In genomic region chr11:22703561-22703960, GRCh38 we compare ENCODE assay signal across 11 cellular contexts. TPM values are rescaled to one million over a fixed set of nuclear protein-coding genes. Genes with fewer than 3 reads are reported as not detected.
DNase-seq lines count a peak whose midpoint lies in the region; ATAC-seq and TF ChIP-seq lines count a peak whose summit lies in the region.
"Had no signal": no experiment of that assay in that cellular context is flagged by ENCODE, and none has a peak within 500 bp of the region (broad histone marks: within the 10 kb centered on the region; RNA-seq: fewer than 3 reads in every experiment).

No MANE protein-coding gene starts in this region.

- WGBS in mesendoderm (ENCODE audit: extremely low coverage, insufficient coverage, low lambda C conversion rate), result no CpG with 5 or more reads among the region's 2 CpGs

- H3K4me3 ChIP-seq in mesendoderm (ENCODE audit: low read length), result no peak overlapping the region
- H3K4me3 ChIP-seq: spleen had no signal

- H3K18ac ChIP-seq in mesendoderm (ENCODE audit: low read length), result no peak overlapping the region

- H3K27ac ChIP-seq in mesendoderm (ENCODE audit: low read depth, low read length), result no peak overlapping the region
- H3K27ac ChIP-seq: spleen had no signal

- no peak overlapping the region for H3K23ac ChIP-seq in mesendoderm (ENCODE audit: low read length)

- no peak overlapping the region for H3K4ac ChIP-seq in mesendoderm (ENCODE audit: low read depth, low read length)

- ATAC-seq in HG02840 (IDR thresholded peaks at IDR 0.05; ENCODE audit: low FRiP score, unreplicated experiment) (no peak), GM19324 (IDR thresholded peaks at IDR 0.05; ENCODE audit: low FRiP score, unreplicated experiment) (no peak)

- peak; percentile 97 for DNase-seq in DMS79 treated with DMSO at 0.1 percent for 48 hours (lab: John Stamatoyannopoulos, UW)
- peak; percentile 55 for DNase-seq in NCI-H2029 treated with DMSO at 0.1 percent for 48 hours (lab: John Stamatoyannopoulos, UW)
- peak; percentile 29 for DNase-seq in astrocyte of the hippocampus (ENCODE audit: low read depth, low spot score)
- peak; percentile 11 for DNase-seq in mesendoderm
- no peak for DNase-seq in C1 segment of cervical spinal cord (lab: John Stamatoyannopoulos, UW)
- no peak for DNase-seq in GM13976 (ENCODE audit: low spot score)
- DNase-seq: effector CD8-positive, alpha-beta T cell; spleen; T-cell had no signal

- TF ChIP-seq CTCF in GM13976 (IDR thresholded peaks at IDR 0.05; ENCODE audit: borderline replicate concordance, control extremely low read depth, extremely low read depth, insufficient read depth, missing control alignments), result no peak

- no peak overlapping the region for H4K8ac ChIP-seq in mesendoderm (ENCODE audit: low read depth, low read length)

- no peak overlapping the region for H2BK15ac ChIP-seq in mesendoderm (replicated peaks; ENCODE audit: low read depth)

- no peak overlapping the region for H4K5ac ChIP-seq in mesendoderm (ENCODE audit: low read length)

- no peaks in the 10 kb centered on the region for H3K79me1 ChIP-seq in mesendoderm (ENCODE audit: low read length)

- no peaks in the 10 kb centered on the region for H3K79me2 ChIP-seq in mesendoderm (ENCODE audit: control insufficient read depth, insufficient read depth, low read length)

- H3K4me2 ChIP-seq in mesendoderm (ENCODE audit: low read length), result no peak overlapping the region

- H3K36me3 ChIP-seq in mesendoderm (ENCODE audit: control insufficient read depth, insufficient read depth, low read length), result no peaks in the 10 kb centered on the region
- H3K36me3 ChIP-seq: spleen had no signal

- in situ Hi-C loops in GM13976 (cut with MboI; ENCODE audit: low sequenced_read_pairs, unreplicated experiment), result no loop called here

- no peak overlapping the region for H3K56ac ChIP-seq in mesendoderm (ENCODE audit: low read length)

- H3K27me3 ChIP-seq in mesendoderm (ENCODE audit: insufficient read depth, low read length, poor library complexity), result no peaks in the 10 kb centered on the region
- H3K27me3 ChIP-seq: spleen had no signal

- no peak overlapping the region for H2BK120ac ChIP-seq in mesendoderm (ENCODE audit: low read depth, low read length)

- H3K9ac ChIP-seq in mesendoderm (ENCODE audit: low read length), result no peak overlapping the region

- H3K4me1 ChIP-seq in mesendoderm (ENCODE audit: control insufficient read depth, low read depth, low read length), result peaks cover 2% of the 10 kb centered on the region
- H3K4me1 ChIP-seq: spleen had no signal

- no peak overlapping the region for H2BK5ac ChIP-seq in mesendoderm (ENCODE audit: low read length)

- no peak overlapping the region for H2AK5ac ChIP-seq in mesendoderm (ENCODE audit: low read length)

RNA-seq across cellular contexts. Expression of gene GAS2, which starts 37.1 kb away (rescaled TPM):
- polyA plus RNA-seq in mesendoderm (2013, experiment 1 of 2), result 2.1 TPM
- 2.3 TPM for polyA plus RNA-seq in mesendoderm (2013, experiment 2 of 2)

Comparison
In these comparisons a context has a peak if more than half of its experiments do, and no peak if none do; other contexts are left out.
1. DNase-seq: peak in DMS79 treated with DMSO at 0.1 percent for 48 hours (single experiment), NCI-H2029 treated with DMSO at 0.1 percent for 48 hours (single experiment), astrocyte of the hippocampus (single experiment) and mesendoderm (single experiment); none in C1 segment of cervical spinal cord (0 of 14) and GM13976 (single experiment).